In the genomic region with DNA sequence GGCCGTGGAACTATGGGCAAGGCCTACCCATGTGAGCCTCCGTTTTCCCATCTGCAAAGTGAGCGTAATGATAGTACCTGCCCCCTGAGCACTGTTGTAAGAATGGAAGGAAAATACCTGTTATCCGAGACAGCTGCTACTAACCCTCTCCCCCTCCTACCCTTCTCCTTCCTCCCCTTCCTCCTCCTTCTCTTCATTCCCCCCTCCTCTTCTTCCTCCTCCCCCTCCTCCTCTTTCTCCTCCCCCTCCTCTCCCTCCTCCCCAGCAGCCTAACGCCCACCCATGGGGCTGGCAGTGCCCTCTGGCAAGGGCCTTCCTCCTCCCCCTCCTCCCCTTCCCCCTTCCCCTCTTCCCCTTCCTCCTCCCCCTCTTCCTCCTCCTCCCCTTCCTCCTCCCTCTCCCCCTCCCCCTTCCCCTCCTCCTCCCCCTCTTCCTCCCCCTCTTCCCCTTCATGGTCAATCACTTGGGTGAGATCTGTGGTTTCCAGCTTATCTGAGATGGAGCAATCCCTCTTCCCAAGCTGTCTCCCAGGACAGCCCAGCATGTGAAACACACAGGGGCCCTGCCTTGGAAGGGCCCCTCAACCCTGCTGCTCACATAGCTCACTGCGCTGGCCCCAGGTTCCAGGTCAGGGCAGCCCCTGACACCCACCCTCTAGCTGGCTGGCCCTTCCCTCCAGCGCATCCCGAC, we compare ENCODE assay signal across 22 cellular contexts. TPM values are rescaled to one million over a fixed set of nuclear protein-coding genes. Genes with fewer than 3 reads are reported as not detected.
DNase-seq lines count a peak whose midpoint lies in the region; ATAC-seq and TF ChIP-seq lines count a peak whose summit lies in the region.
"Had no signal": no experiment of that assay in that cellular context is flagged by ENCODE, and none has a peak within 500 bp of the region (broad histone marks: within the 10 kb centered on the region; RNA-seq: fewer than 3 reads in every experiment).

No MANE protein-coding gene starts in this region.

- H4K20me1 ChIP-seq in GM23338 (replicated peaks; ENCODE audit: insufficient read depth) = no peaks in the 10 kb centered on the region; the same call in 1 of the 2 replicates

- H3K9me3 ChIP-seq in NT2/D1 (ENCODE audit: insufficient read depth, low read length) = no peaks in the 10 kb centered on the region
- no peaks in the 10 kb centered on the region for H3K9me3 ChIP-seq in effector memory CD4-positive, alpha-beta T cell (ENCODE audit: control insufficient read depth, low read length)
- H3K9me3 ChIP-seq: psoas muscle, upper lobe of right lung had no signal

- H3K4me3 Mint-ChIP-seq in activated CD4-positive, alpha-beta T cell treated with anti-CD3 and anti-CD28 coated beads, Interleukin-2, amount 10 ng/mL, durations not matched to agents 24 days and 14 days = no peak overlapping the region
- H3K4me3 Mint-ChIP-seq in stimulated activated effector memory CD8-positive, alpha-beta T cell treated with anti-CD3 and anti-CD28 coated beads, Interleukin-12 subunit alpha, Interleukin-12 subunit beta, amount 100 ng/mL, for 72 hours = no peak overlapping the region
- H3K4me3 Mint-ChIP-seq in GM23338 (no peak overlapping the region), osteocyte (ENCODE audit: unreplicated experiment) (no peak overlapping the region)

- TF ChIP-seq CTCF in fibroblast of the aortic adventitia (IDR thresholded peaks at IDR 0.05; ENCODE audit: insufficient read depth, low read length) (no peak), GM23338 (conservative IDR thresholded peaks at IDR 0.05; ENCODE audit: low read depth in 2 of 2) (no peak), osteocyte (IDR thresholded peaks at IDR 0.05) (no peak)

- peak overlapping the region; percentile 62 for H3K27ac Mint-ChIP-seq in activated CD4-positive, alpha-beta T cell treated with anti-CD3 and anti-CD28 coated beads, Interleukin-2, amount 10 ng/mL, durations not matched to agents 24 days and 14 days
- H3K27ac Mint-ChIP-seq in stimulated activated effector memory CD8-positive, alpha-beta T cell treated with anti-CD3 and anti-CD28 coated beads, Interleukin-12 subunit alpha, Interleukin-12 subunit beta, amount 100 ng/mL, for 72 hours = peak overlapping the region; percentile 88
- H3K27ac Mint-ChIP-seq in GM23338 = no peak overlapping the region
- H3K27ac Mint-ChIP-seq in osteocyte (ENCODE audit: unreplicated experiment) = no peak overlapping the region

- H3K4me3 ChIP-seq in NT2/D1 (ENCODE audit: insufficient read length, low read depth) (no peak overlapping the region), fibroblast of the aortic adventitia (ENCODE audit: low read depth, low read length) (no peak overlapping the region), GM23338 (no peak overlapping the region)
- H3K4me3 ChIP-seq in effector memory CD4-positive, alpha-beta T cell (ENCODE audit: insufficient read depth, low read depth, low read length, poor library complexity, severe bottlenecking) = no peak overlapping the region
- H3K4me3 ChIP-seq: psoas muscle, skin epidermis, upper lobe of right lung had no signal

- no peak for ATAC-seq in stimulated activated effector memory CD8-positive, alpha-beta T cell treated with anti-CD3 and anti-CD28 coated beads, Interleukin-12 subunit alpha, Interleukin-12 subunit beta, amount 100 ng/mL, for 72 hours
- ATAC-seq in GM23338 = no peak
- ATAC-seq: psoas muscle, SK-N-SH treated with all-trans-retinoic acid at 6 μM for 48 hours, upper lobe of right lung had no signal

- intact Hi-C loops in activated CD4-positive, alpha-beta T cell treated with anti-CD3 and anti-CD28 coated beads, Interleukin-2, amount 10 ng/mL, durations not matched to agents 24 days and 14 days (cut with micrococcal nuclease) = loop anchor here (5.0 to 10.0 kb wide), 5 partner anchors 73 to 1065 kb away; partner anchors contain the start of genes MAP1LC3B, MVD and PIEZO1

- DNase-seq in activated CD4-positive, alpha-beta T cell treated with anti-CD3 and anti-CD28 coated beads, Interleukin-2, amount 10 ng/mL, durations not matched to agents 24 days and 14 days = no peak
- DNase-seq in activated CD4-positive, alpha-beta T cell treated with anti-CD3 and anti-CD28 coated beads for 48 hours = no peak
- DNase-seq in NT2/D1 (ENCODE audit: low read depth, low spot score) = no peak
- DNase-seq in fibroblast of the aortic adventitia (ENCODE audit: low read depth) = peak; percentile 72
- no peak for DNase-seq in stimulated activated effector memory CD8-positive, alpha-beta T cell treated with anti-CD3 and anti-CD28 coated beads, Interleukin-12 subunit alpha, Interleukin-12 subunit beta, amount 100 ng/mL, for 72 hours (ENCODE audit: low spot score in 2 of 2)
- DNase-seq in GM23338 (ENCODE audit: low spot score) = no peak
- DNase-seq in osteocyte (ENCODE audit: extremely low spot score, unreplicated experiment) = no peak
- no peak for DNase-seq in effector memory CD4-positive, alpha-beta T cell
- DNase-seq: activated CD8-positive, alpha-beta memory T cell treated with anti-CD3 and anti-CD28 coated beads, Interleukin-2, amount 50 U/mL, for 48 hours; activated naive CD4-positive, alpha-beta T cell; hippocampal formation; KBM-7; kidney; NCI-H1092; NCI-H2081; psoas muscle; stimulated activated CD4-positive, alpha-beta T cell treated with anti-CD3 and anti-CD28 coated beads, Interleukin-2, amount 100 ng/mL, for 48 hours; upper lobe of right lung had no signal

- H3K36me3 ChIP-seq in NT2/D1 (ENCODE audit: insufficient read depth, insufficient read length, low read length) (no peaks in the 10 kb centered on the region), GM23338 (ENCODE audit: insufficient read depth) (no peaks in the 10 kb centered on the region)
- H3K36me3 ChIP-seq in effector memory CD4-positive, alpha-beta T cell (ENCODE audit: control insufficient read depth, insufficient read depth, low read length) = no peaks in the 10 kb centered on the region
- H3K36me3 ChIP-seq: upper lobe of right lung had no signal

- H3K79me2 ChIP-seq in GM23338 (replicated peaks; ENCODE audit: insufficient read depth) = no peaks in the 10 kb centered on the region

- no peaks in the 10 kb centered on the region for H3K9me2 ChIP-seq in GM23338 (ENCODE audit: insufficient read depth)

- H3K36me3 Mint-ChIP-seq in activated CD4-positive, alpha-beta T cell treated with anti-CD3 and anti-CD28 coated beads, Interleukin-2, amount 10 ng/mL, durations not matched to agents 24 days and 14 days (ENCODE audit: low read depth) = no peaks in the 10 kb centered on the region
- H3K36me3 Mint-ChIP-seq in stimulated activated effector memory CD8-positive, alpha-beta T cell treated with anti-CD3 and anti-CD28 coated beads, Interleukin-12 subunit alpha, Interleukin-12 subunit beta, amount 100 ng/mL, for 72 hours = peaks cover 23% of the 10 kb centered on the region
- H3K36me3 Mint-ChIP-seq in GM23338 (ENCODE audit: low read depth) (no peaks in the 10 kb centered on the region), osteocyte (ENCODE audit: unreplicated experiment) (no peaks in the 10 kb centered on the region)

- H3K4me1 Mint-ChIP-seq in activated CD4-positive, alpha-beta T cell treated with anti-CD3 and anti-CD28 coated beads, Interleukin-2, amount 10 ng/mL, durations not matched to agents 24 days and 14 days = peaks cover 33% of the 10 kb centered on the region
- peaks cover 69% of the 10 kb centered on the region for H3K4me1 Mint-ChIP-seq in stimulated activated effector memory CD8-positive, alpha-beta T cell treated with anti-CD3 and anti-CD28 coated beads, Interleukin-12 subunit alpha, Interleukin-12 subunit beta, amount 100 ng/mL, for 72 hours
- H3K4me1 Mint-ChIP-seq in GM23338 (peaks cover 23% of the 10 kb centered on the region; the same call in 2 of the 3 replicates), osteocyte (ENCODE audit: unreplicated experiment) (peaks cover 19% of the 10 kb centered on the region)

- no peaks in the 10 kb centered on the region for H3K27me3 Mint-ChIP-seq in activated CD4-positive, alpha-beta T cell treated with anti-CD3 and anti-CD28 coated beads, Interleukin-2, amount 10 ng/mL, durations not matched to agents 24 days and 14 days
- peaks cover 38% of the 10 kb centered on the region for H3K27me3 Mint-ChIP-seq in GM23338 (ENCODE audit: insufficient read depth, low read depth, poor library complexity)
- no peaks in the 10 kb centered on the region for H3K27me3 Mint-ChIP-seq in osteocyte (ENCODE audit: unreplicated experiment)

- H3K4me2 ChIP-seq in GM23338 = no peak overlapping the region

- H3K9me3 Mint-ChIP-seq in activated CD4-positive, alpha-beta T cell treated with anti-CD3 and anti-CD28 coated beads, Interleukin-2, amount 10 ng/mL, durations not matched to agents 24 days and 14 days = no peaks in the 10 kb centered on the region
- no peaks in the 10 kb centered on the region for H3K9me3 Mint-ChIP-seq in stimulated activated effector memory CD8-positive, alpha-beta T cell treated with anti-CD3 and anti-CD28 coated beads, Interleukin-12 subunit alpha, Interleukin-12 subunit beta, amount 100 ng/mL, for 72 hours
- peaks cover 3% of the 10 kb centered on the region; the same call in 1 of the 3 replicates for H3K9me3 Mint-ChIP-seq in GM23338
- H3K9me3 Mint-ChIP-seq in osteocyte (ENCODE audit: unreplicated experiment) = no peaks in the 10 kb centered on the region

- no peak overlapping the region for H2AFZ ChIP-seq in GM23338

- H3K9ac ChIP-seq in NT2/D1 (ENCODE audit: insufficient read length, low read depth) = peak overlapping the region; percentile 16

- no peak overlapping the region for H3K27ac ChIP-seq in GM23338 (ENCODE audit: low read depth)
- no peak overlapping the region for H3K27ac ChIP-seq in effector memory CD4-positive, alpha-beta T cell (ENCODE audit: insufficient read depth, low read length, poor library complexity, severe bottlenecking)
- H3K27ac ChIP-seq: HL-60, psoas muscle, RWPE1, skin epidermis, upper lobe of right lung had no signal

- H3F3A ChIP-seq in GM23338 (replicated peaks; ENCODE audit: low read depth) = 0 out of 2 replicates have a peak, but pooled peaks cover 2% of the 10 kb centered on the region

- peaks cover 46% of the 10 kb centered on the region for H3K4me1 ChIP-seq in NT2/D1 (ENCODE audit: insufficient read depth, insufficient read length)
- H3K4me1 ChIP-seq in GM23338 (ENCODE audit: insufficient read depth) = peaks cover 20% of the 10 kb centered on the region
- peaks cover 34% of the 10 kb centered on the region for H3K4me1 ChIP-seq in effector memory CD4-positive, alpha-beta T cell (ENCODE audit: control insufficient read depth, insufficient read depth, low read length, poor library complexity, severe bottlenecking)

- peaks cover 32% of the 10 kb centered on the region for H3K27me3 ChIP-seq in NT2/D1 (ENCODE audit: insufficient read depth, insufficient read length)
- peaks cover 36% of the 10 kb centered on the region for H3K27me3 ChIP-seq in GM23338 (ENCODE audit: insufficient read depth)
- H3K27me3 ChIP-seq in effector memory CD4-positive, alpha-beta T cell (replicated peaks; ENCODE audit: control insufficient read depth, insufficient read depth, low read length, poor library complexity, severe bottlenecking) = no peaks in the 10 kb centered on the region
- H3K27me3 ChIP-seq: upper lobe of right lung had no signal

RNA-seq across cellular contexts. Expression of gene ZFPM1, which starts 6.4 kb away (rescaled TPM):
- total RNA-seq in activated CD4-positive, alpha-beta T cell treated with anti-CD3 and anti-CD28 coated beads, Interleukin-2, amount 10 ng/mL, durations not matched to agents 24 days and 14 days = 17.9 and 19.3 TPM in 2 replicates
- total RNA-seq in fibroblast of the aortic adventitia (ENCODE audit: low replicate concordance) (4.2 and 5.2 TPM in 2 replicates), osteocyte (5.6 and 5.7 TPM in 2 replicates)
- 2.2 and 2.4 TPM in 2 replicates for total RNA-seq in GM23338 (2014; rRNA removed; shearing (Covaris generic))
- polyA plus RNA-seq in GM23338 (2016; fragmentation: Nextera tagmentation; extraction: Ambion mirVana) = 0.53 and 0.61 TPM in 2 replicates

Comparison
In these comparisons a context has a peak if more than half of its experiments do, and no peak if none do; other contexts are left out.
1. H3K27ac Mint-ChIP-seq: peak in activated CD4-positive, alpha-beta T cell treated with anti-CD3 and anti-CD28 coated beads, Interleukin-2, amount 10 ng/mL, durations not matched to agents 24 days and 14 days (single experiment) and stimulated activated effector memory CD8-positive, alpha-beta T cell treated with anti-CD3 and anti-CD28 coated beads, Interleukin-12 subunit alpha, Interleukin-12 subunit beta, amount 100 ng/mL, for 72 hours (single experiment); none in GM23338 (single experiment) and osteocyte (single experiment).